ENCODE assay signal across 14 cellular contexts in genomic region chr15:99118801-99119546, GRCh38.
"Had no signal": no experiment of that assay in that cellular context is flagged by ENCODE, and none has a peak within 500 bp of the region (broad histone marks: within the 10 kb centered on the region; RNA-seq: fewer than 3 reads in every experiment).

No MANE protein-coding gene starts in this region.

- H3K27ac Mint-ChIP-seq: activated T-helper 1 cell treated with anti-CD3 and anti-CD28 coated beads, Interleukin-12 subunit alpha, Interleukin-12 subunit beta, Interleukin-2, Interleukin-4 antibody, amounts not matched to agents 30 ng/mL and 10 ng/mL and 1 ng/mL, durations not matched to agents 14 hours and 24 hours and 36 hours had no signal

- H3K4me1 ChIP-seq: colonic mucosa, right lobe of liver had no signal

- H3K36me3 ChIP-seq: colonic mucosa, left lung, neutrophil, right lobe of liver had no signal

- H3K4me3 Mint-ChIP-seq: activated T-helper 1 cell treated with anti-CD3 and anti-CD28 coated beads, Interleukin-12 subunit alpha, Interleukin-12 subunit beta, Interleukin-2, Interleukin-4 antibody, amounts not matched to agents 30 ng/mL and 10 ng/mL and 1 ng/mL, durations not matched to agents 14 hours and 24 hours and 36 hours had no signal

- FAIRE-seq: endothelial cell of umbilical vein, urothelium cell line had no signal

- H3K9me3 Mint-ChIP-seq: activated T-helper 1 cell treated with anti-CD3 and anti-CD28 coated beads, Interleukin-12 subunit alpha, Interleukin-12 subunit beta, Interleukin-2, Interleukin-4 antibody, amounts not matched to agents 30 ng/mL and 10 ng/mL and 1 ng/mL, durations not matched to agents 14 hours and 24 hours and 36 hours had no signal

- H3K4me3 ChIP-seq: colonic mucosa, left lung, right lobe of liver, testis had no signal

- DNase-seq: activated CD4-positive, alpha-beta T cell treated with anti-CD3 and anti-CD28 coated beads for 4 hours; activated naive CD4-positive, alpha-beta T cell; colonic mucosa; effector CD4-positive, alpha-beta T cell; right lobe of liver; stimulated activated CD4-positive, alpha-beta T cell treated with anti-CD3 and anti-CD28 coated beads, Interleukin-12 subunit alpha, Interleukin-12 subunit beta, amount 100 ng/mL, for 4 hours; stimulated activated naive CD4-positive, alpha-beta T cell treated with Interleukin-2 at 50 U/mL for 16 hours; testis had no signal

- H3K27ac ChIP-seq: colonic mucosa, left lung, neutrophil, right lobe of liver, testis had no signal

- H3K9me3 ChIP-seq: colonic mucosa, left lung, neutrophil, right lobe of liver, testis had no signal

- ATAC-seq: left lung, right lobe of liver, SK-N-SH treated with all-trans-retinoic acid at 6 μM for 48 hours had no signal

- H3K27me3 ChIP-seq: colonic mucosa, right lobe of liver, testis had no signal
